In the genomic region with DNA sequence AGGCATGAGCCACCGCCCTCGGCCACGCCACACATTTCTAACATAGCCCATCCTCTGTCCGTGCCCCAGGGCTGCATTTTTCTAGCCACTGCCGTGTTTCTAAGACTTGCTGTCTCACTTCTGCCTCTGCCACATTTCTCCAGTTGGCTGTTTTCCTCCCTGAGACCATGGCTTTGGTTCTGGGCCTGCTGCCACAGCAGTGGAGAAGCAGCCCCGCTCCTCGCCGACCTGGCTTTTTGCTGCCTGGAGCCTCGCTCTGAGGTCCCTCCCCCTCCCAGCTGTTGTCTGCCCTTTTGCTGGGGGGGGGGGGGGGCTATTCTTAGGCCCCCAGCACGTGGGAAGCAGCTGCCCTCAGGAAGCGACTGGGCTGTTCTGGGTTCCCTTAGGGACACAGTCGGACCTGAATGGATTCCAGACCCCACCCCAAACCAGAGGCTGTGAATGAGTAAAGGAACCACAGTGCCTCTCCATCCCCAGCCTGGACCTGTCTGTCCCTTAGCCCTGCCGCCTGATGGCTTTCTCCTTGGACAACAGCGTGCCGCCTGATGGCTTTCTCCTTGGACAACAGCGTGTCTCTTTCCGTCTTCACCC, we compare ENCODE assay signal across 13 cellular contexts. TPM values are rescaled to one million over a fixed set of nuclear protein-coding genes. Genes with fewer than 3 reads are reported as not detected.
DNase-seq lines count a peak whose midpoint lies in the region; ATAC-seq and TF ChIP-seq lines count a peak whose summit lies in the region.
"Had no signal": no experiment of that assay in that cellular context is flagged by ENCODE, and none has a peak within 500 bp of the region (broad histone marks: within the 10 kb centered on the region; RNA-seq: fewer than 3 reads in every experiment).

No MANE protein-coding gene starts in this region.

- ATAC-seq in CD8-positive, alpha-beta T cell: no peak

- peaks cover 11% of the 10 kb centered on the region for H3K79me1 ChIP-seq in neuronal stem cell (ENCODE audit: low read depth, low read length)

- H3K4me3 ChIP-seq in CD8-positive, alpha-beta T cell (ENCODE audit: low read depth, low read length): no peak overlapping the region
- H3K4me3 ChIP-seq in Loucy (ENCODE audit: low read length, poor library complexity, severe bottlenecking) (peak overlapping the region; percentile 26), neuronal stem cell (ENCODE audit: low read length in 2 of 2) (no peak overlapping the region), coronary artery (no peak overlapping the region), MG63 (no peak overlapping the region)
- H3K4me3 ChIP-seq: SJSA1 had no signal

- H3K36me3 ChIP-seq in CD8-positive, alpha-beta T cell (ENCODE audit: insufficient read depth, low read length): peaks cover 7% of the 10 kb centered on the region
- no peaks in the 10 kb centered on the region; the same call in 1 of the 2 replicates for H3K36me3 ChIP-seq in Loucy (ENCODE audit: insufficient read depth, low read length)
- H3K36me3 ChIP-seq in neuronal stem cell (replicated peaks in 1 of 2; ENCODE audit: control insufficient read depth in 2 of 2, insufficient read depth in 2 of 2, low read length in 2 of 2): peaks cover 20 to 46% of the 10 kb centered on the region in 2 donors
- peaks cover 59% of the 10 kb centered on the region for H3K36me3 ChIP-seq in MG63

- H3K27ac ChIP-seq in CD8-positive, alpha-beta T cell (ENCODE audit: low read depth, low read length): no peak overlapping the region
- no peak overlapping the region for H3K27ac ChIP-seq in neuronal stem cell (replicated peaks; ENCODE audit: low read length)
- H3K27ac ChIP-seq in coronary artery: no peak overlapping the region
- H3K27ac ChIP-seq: SJSA1 had no signal

- no peak overlapping the region for H2AFZ ChIP-seq in Loucy (ENCODE audit: low read length)
- H2AFZ ChIP-seq in neuronal stem cell (ENCODE audit: low read length): no peak overlapping the region

- H3K23ac ChIP-seq in neuronal stem cell (ENCODE audit: low read depth, low read length, poor library complexity): peak overlapping the region; percentile 26

- POLR2A ChIA-PET in CD8-positive, alpha-beta T cell (lab: Charles Lee): no interaction called here

- no peak overlapping the region for H2BK120ac ChIP-seq in neuronal stem cell (ENCODE audit: low read depth, low read length)

- H3K9me3 Mint-ChIP-seq in CD8-positive, alpha-beta T cell: no peaks in the 10 kb centered on the region
- H3K9me3 Mint-ChIP-seq in chondrocyte (ENCODE audit: low read depth): no peaks in the 10 kb centered on the region
- H3K9me3 Mint-ChIP-seq: CD8-positive, alpha-beta memory T cell had no signal

- H2BK5ac ChIP-seq in neuronal stem cell (ENCODE audit: low read length): no peak overlapping the region

- H2BK15ac ChIP-seq in neuronal stem cell (ENCODE audit: low read length): no peak overlapping the region

- no CpG with 5 or more reads among the region's 17 CpGs for WGBS in neuronal stem cell (ENCODE audit: extremely low coverage in 2 of 2, insufficient read length in 2 of 2, insufficient replicate concordance in 1 of 2), 2 donors

- CTCF ChIA-PET in CD8-positive, alpha-beta T cell (lab: Charles Lee): interaction anchor here (1.0 to 2.7 kb wide), 4 partner anchors 9 to 202 kb away, joined by 3 to 8 read pairs (median 4); no protein-coding TSS in a partner anchor

- peak overlapping the region; percentile 87 for H3K4me2 ChIP-seq in Loucy (ENCODE audit: low read depth, low read length, poor library complexity, severe bottlenecking)
- H3K4me2 ChIP-seq in neuronal stem cell (ENCODE audit: insufficient read depth, low read length, poor library complexity, severe bottlenecking): no peak overlapping the region

- H3K79me2 ChIP-seq in Loucy (ENCODE audit: insufficient read depth, low read length): peaks cover 42% of the 10 kb centered on the region

- H3K36me3 Mint-ChIP-seq in CD8-positive, alpha-beta T cell: peaks cover 46% of the 10 kb centered on the region
- peaks cover 19% of the 10 kb centered on the region for H3K36me3 Mint-ChIP-seq in chondrocyte (ENCODE audit: low read depth)

- H4K20me1 ChIP-seq in Loucy (ENCODE audit: insufficient read depth, low read length, poor library complexity, severe bottlenecking): peaks cover 13% of the 10 kb centered on the region

- no peaks in the 10 kb centered on the region for H3K9me3 ChIP-seq in CD8-positive, alpha-beta T cell (ENCODE audit: low read length)
- H3K9me3 ChIP-seq in Loucy (ENCODE audit: insufficient read depth, low read depth, low read length): no peaks in the 10 kb centered on the region
- no peaks in the 10 kb centered on the region for H3K9me3 ChIP-seq in neuronal stem cell (replicated peaks in 1 of 2; ENCODE audit: control insufficient read depth in 2 of 2, insufficient read depth in 1 of 2, low read depth in 1 of 2, low read length in 2 of 2)
- no peaks in the 10 kb centered on the region for H3K9me3 ChIP-seq in MG63
- H3K9me3 ChIP-seq: SJSA1 had no signal

- H3K9ac ChIP-seq in Loucy (ENCODE audit: low read depth, low read length, poor library complexity, severe bottlenecking) (peak overlapping the region; percentile 97), neuronal stem cell (ENCODE audit: low read depth, low read length, poor library complexity) (no peak overlapping the region)

- TF ChIP-seq CTCF in CD8-positive, alpha-beta T cell (IDR thresholded peaks at IDR 0.05): no peak
- no peak for TF ChIP-seq CTCF in Loucy (conservative IDR thresholded peaks at IDR 0.05; ENCODE audit: low read length)
- TF ChIP-seq CTCF in chondrocyte (IDR thresholded peaks at IDR 0.05): no peak
- no peak for TF ChIP-seq CTCF in coronary artery (IDR thresholded peaks at IDR 0.05)

- H3F3A ChIP-seq in Loucy (ENCODE audit: low read depth): no peaks in the 10 kb centered on the region

- H3K4me3 Mint-ChIP-seq in CD8-positive, alpha-beta T cell: no peak overlapping the region
- no peak overlapping the region for H3K4me3 Mint-ChIP-seq in chondrocyte (ENCODE audit: unreplicated experiment)

- no peak overlapping the region for H4K8ac ChIP-seq in neuronal stem cell (ENCODE audit: low read depth, low read length)

- no peak overlapping the region for H2BK12ac ChIP-seq in neuronal stem cell (ENCODE audit: low read length)

- H3K4me1 Mint-ChIP-seq in CD8-positive, alpha-beta T cell (ENCODE audit: low read depth): peaks cover 31% of the 10 kb centered on the region
- H3K4me1 Mint-ChIP-seq in chondrocyte (ENCODE audit: low read depth): peaks cover 34% of the 10 kb centered on the region

- H2AK5ac ChIP-seq in neuronal stem cell (ENCODE audit: low read depth, low read length): no peak overlapping the region

- no peak overlapping the region for H4K91ac ChIP-seq in neuronal stem cell (ENCODE audit: low read depth, low read length, poor library complexity)

- no peaks in the 10 kb centered on the region for H3K9me2 ChIP-seq in Loucy (replicated peaks; ENCODE audit: low read depth, low read length)

- no peak for DNase-seq in CD8-positive, alpha-beta T cell
- DNase-seq in chondrocyte (ENCODE audit: low spot score): no peak
- no peak for DNase-seq in neuronal stem cell (ENCODE audit: low spot score)
- DNase-seq in retina: no peak
- DNase-seq in NCI-H2107 (lab: John Stamatoyannopoulos, UW): no peak
- DNase-seq in coronary artery (ENCODE audit: low spot score): no peak
- DNase-seq in MG63: no peak
- DNase-seq: CD8-positive, alpha-beta memory T cell; effector memory CD4-positive, alpha-beta T cell; kidney had no signal

- intact Hi-C loops in CD8-positive, alpha-beta T cell (cut with DNase I, micrococcal nuclease): loop anchor here (5.0 to 10.0 kb wide), 3 partner anchors 265 to 603 kb away; a partner anchor contains a TSS

- H3K18ac ChIP-seq in neuronal stem cell (ENCODE audit: low read length): no peak overlapping the region

- no peak overlapping the region for H3K4ac ChIP-seq in neuronal stem cell (ENCODE audit: low read length)

- H3K4me1 ChIP-seq in CD8-positive, alpha-beta T cell (ENCODE audit: insufficient read depth, low read length): peaks cover 22% of the 10 kb centered on the region
- H3K4me1 ChIP-seq in Loucy (ENCODE audit: insufficient read depth, low read length, poor library complexity, severe bottlenecking) (peaks cover 12% of the 10 kb centered on the region), neuronal stem cell (ENCODE audit: control insufficient read depth in 2 of 2, insufficient read depth in 1 of 2, low read depth in 1 of 2, low read length in 2 of 2) (peaks cover 5 to 11% of the 10 kb centered on the region in 2 donors)

- H3K14ac ChIP-seq in neuronal stem cell (ENCODE audit: low read length): no peak overlapping the region

- H3K27ac Mint-ChIP-seq in CD8-positive, alpha-beta T cell: peak overlapping the region; percentile 32
- H3K27ac Mint-ChIP-seq in chondrocyte (ENCODE audit: unreplicated experiment): peak overlapping the region; percentile 36

- H3K27me3 ChIP-seq in CD8-positive, alpha-beta T cell (ENCODE audit: insufficient read depth, low read length): no peaks in the 10 kb centered on the region
- H3K27me3 ChIP-seq in Loucy (ENCODE audit: insufficient read depth, low read length, poor library complexity, severe bottlenecking): no peaks in the 10 kb centered on the region
- no peaks in the 10 kb centered on the region for H3K27me3 ChIP-seq in neuronal stem cell (ENCODE audit: control insufficient read depth in 3 of 3, insufficient read depth in 3 of 3, low read depth in 1 of 3, low read length in 3 of 3)
- H3K27me3 ChIP-seq in MG63: no peaks in the 10 kb centered on the region
- H3K27me3 ChIP-seq: SJSA1 had no signal

- no peaks in the 10 kb centered on the region for H3K27me3 Mint-ChIP-seq in CD8-positive, alpha-beta T cell (ENCODE audit: low read depth)
- no peaks in the 10 kb centered on the region for H3K27me3 Mint-ChIP-seq in chondrocyte (ENCODE audit: low read depth)

RNA-seq across cellular contexts. Expression of a gene that starts 3.3 kb away (rescaled TPM):
- total RNA-seq in CD8-positive, alpha-beta T cell: 10 to 100 TPM in 1 of 2 experiments, 1 to 10 TPM in 1; 9.5 to 11.9 TPM
- 43.4 to 51.1 TPM (median 49.1 TPM) in 3 replicates for total RNA-seq in chondrocyte
- polyA plus RNA-seq in neuronal stem cell (2013, experiment 1 of 2): 17.7 TPM
- polyA plus RNA-seq in neuronal stem cell (2013, experiment 2 of 2): 16.4 TPM
- 34.3 and 46.2 TPM in 2 replicates for total RNA-seq in MG63 (2014; rRNA removed; shearing (Covaris generic); ENCODE audit: low replicate concordance)

RNA-seq across cellular contexts. Expression of a gene that starts 3.9 kb away (rescaled TPM):
- 10 to 100 TPM; 10.5 to 11.5 TPM for total RNA-seq in CD8-positive, alpha-beta T cell
- total RNA-seq in chondrocyte: 45.3 to 72.5 TPM (median 47.7 TPM) in 3 replicates
- polyA plus RNA-seq in neuronal stem cell (2013, experiment 1 of 2): 76.7 TPM
- polyA plus RNA-seq in neuronal stem cell (2013, experiment 2 of 2): 72.0 TPM
- total RNA-seq in MG63 (2014; rRNA removed; shearing (Covaris generic); ENCODE audit: low replicate concordance): 386 and 644 TPM in 2 replicates

RNA-seq across cellular contexts. Expression of a gene that starts 24.7 kb away (rescaled TPM):
- total RNA-seq in CD8-positive, alpha-beta T cell: 100 to 1,000 TPM; 665 to 668 TPM
- total RNA-seq in chondrocyte: 1,722 to 4,533 TPM (median 1,892 TPM) in 3 replicates
- polyA plus RNA-seq in neuronal stem cell (2013, experiment 1 of 2): 2,949 TPM
- 2,579 TPM for polyA plus RNA-seq in neuronal stem cell (2013, experiment 2 of 2)
- 880 and 1,766 TPM in 2 replicates for total RNA-seq in MG63 (2014; rRNA removed; shearing (Covaris generic); ENCODE audit: low replicate concordance)

RNA-seq across cellular contexts. Expression of a gene that starts 27.1 kb away (rescaled TPM):
- total RNA-seq in CD8-positive, alpha-beta T cell: not detected
- not detected in 3 replicates for total RNA-seq in chondrocyte
- 0.10 TPM for polyA plus RNA-seq in neuronal stem cell (2013, experiment 1 of 2)
- polyA plus RNA-seq in neuronal stem cell (2013, experiment 2 of 2): not detected
- total RNA-seq in MG63 (2014; rRNA removed; shearing (Covaris generic); ENCODE audit: low replicate concordance): not detected in 2 replicates
- total RNA-seq: CD8-positive, alpha-beta memory T cell; HT1080; kidney had no signal
- polyA plus RNA-seq: CD8-positive, alpha-beta memory T cell had no signal

RNA-seq across cellular contexts. Expression of a gene that starts 34.3 kb away (rescaled TPM):
- not detected for total RNA-seq in CD8-positive, alpha-beta T cell
- not detected in 3 replicates for total RNA-seq in chondrocyte
- not detected for polyA plus RNA-seq in neuronal stem cell (2013, experiment 1 of 2)
- polyA plus RNA-seq in neuronal stem cell (2013, experiment 2 of 2): not detected
- total RNA-seq in MG63 (2014; rRNA removed; shearing (Covaris generic); ENCODE audit: low replicate concordance): not detected in 2 replicates
- total RNA-seq: CD8-positive, alpha-beta memory T cell; HT1080; kidney; SJSA1 had no signal
- polyA plus RNA-seq: CD8-positive, alpha-beta memory T cell had no signal
